Comparison of ENCODE assay signal across 22 cellular contexts in genomic region chr21:35628331-35628730, GRCh38.
"Had no signal": no experiment of that assay in that cellular context is flagged by ENCODE, and none has a peak within 500 bp of the region (broad histone marks: within the 10 kb centered on the region; RNA-seq: fewer than 3 reads in every experiment).

No MANE protein-coding gene starts in this region.

- DNase-seq: activated CD4-positive, alpha-beta memory T cell treated with anti-CD3 and anti-CD28 coated beads for 36 hours; activated gamma-delta T cell treated with Interleukin-2 at 50 U/mL for 16 hours; activated T-cell treated with anti-CD3 and anti-CD28 coated beads for 4 hours; amniotic stem cell; body of pancreas; caudate nucleus; dorsolateral prefrontal cortex; foreskin keratinocyte; hippocampal formation; islet precursor cell; midbrain; occipital lobe; stimulated activated CD4-positive, alpha-beta T cell treated with anti-CD3 and anti-CD28 coated beads, Interleukin-12 subunit alpha, Interleukin-12 subunit beta, amount 100 ng/mL, for 4 hours; stimulated activated CD4-positive, alpha-beta T cell treated with anti-CD3 and anti-CD28 coated beads, Interleukin-2, amount 100 ng/mL, for 24 hours; stimulated activated naive CD4-positive, alpha-beta T cell treated with Interleukin-2 at 50 U/mL for 16 hours; tibial artery; WERI-Rb-1 had no signal

- H3K27ac ChIP-seq: body of pancreas, dorsolateral prefrontal cortex, epithelial cell of prostate, foreskin keratinocyte, tibial artery, WERI-Rb-1 had no signal

- H3K4me1 Mint-ChIP-seq: nephron had no signal

- H3K36me3 ChIP-seq: tibial artery, WERI-Rb-1 had no signal

- H3K36me3 Mint-ChIP-seq: activated CD4-positive, alpha-beta memory T cell treated with anti-CD3 and anti-CD28 coated beads for 36 hours; activated naive CD4-positive, alpha-beta T cell treated with anti-CD3 and anti-CD28 coated beads, Interleukin-2, amount 50 U/mL, for 72 hours had no signal

- ATAC-seq: activated naive CD4-positive, alpha-beta T cell treated with anti-CD3 and anti-CD28 coated beads, Interleukin-2, amount 50 U/mL, for 72 hours; body of pancreas; foreskin keratinocyte had no signal

- H3K9me3 ChIP-seq: body of pancreas, tibial artery had no signal

- H3K27ac Mint-ChIP-seq: activated CD4-positive, alpha-beta memory T cell treated with anti-CD3 and anti-CD28 coated beads for 36 hours; activated naive CD4-positive, alpha-beta T cell treated with anti-CD3 and anti-CD28 coated beads, Interleukin-2, amount 50 U/mL, for 72 hours; activated T-helper 1 cell treated with anti-CD3 and anti-CD28 coated beads, Interleukin-12 subunit alpha, Interleukin-12 subunit beta, Interleukin-2, Interleukin-4 antibody, amounts not matched to agents 30 ng/mL and 10 ng/mL and 1 ng/mL, durations not matched to agents 14 hours and 24 hours and 36 hours; nephron had no signal

- H3K4me3 Mint-ChIP-seq: activated CD4-positive, alpha-beta memory T cell treated with anti-CD3 and anti-CD28 coated beads for 36 hours; activated T-helper 1 cell treated with anti-CD3 and anti-CD28 coated beads, Interleukin-12 subunit alpha, Interleukin-12 subunit beta, Interleukin-2, Interleukin-4 antibody, amounts not matched to agents 30 ng/mL and 10 ng/mL and 1 ng/mL, durations not matched to agents 14 hours and 24 hours and 36 hours; nephron had no signal

- H3K4me1 ChIP-seq: body of pancreas, tibial artery had no signal

- H3K9me3 Mint-ChIP-seq: activated CD4-positive, alpha-beta memory T cell treated with anti-CD3 and anti-CD28 coated beads for 36 hours; activated naive CD4-positive, alpha-beta T cell treated with anti-CD3 and anti-CD28 coated beads, Interleukin-2, amount 50 U/mL, for 72 hours; activated T-helper 1 cell treated with anti-CD3 and anti-CD28 coated beads, Interleukin-12 subunit alpha, Interleukin-12 subunit beta, Interleukin-2, Interleukin-4 antibody, amounts not matched to agents 30 ng/mL and 10 ng/mL and 1 ng/mL, durations not matched to agents 14 hours and 24 hours and 36 hours had no signal

- H3K4me3 ChIP-seq: body of pancreas, dorsolateral prefrontal cortex, lung, tibial artery had no signal

- H3K27me3 ChIP-seq: body of pancreas, foreskin keratinocyte had no signal
